In genomic region chr1:245380790-245381535, GRCh38 we compare ENCODE assay signal across 11 cellular contexts.
DNase-seq lines count a peak whose midpoint lies in the region; ATAC-seq, FAIRE-seq and TF ChIP-seq lines count a peak whose summit lies in the region.
"Had no signal": no experiment of that assay in that cellular context is flagged by ENCODE, and none has a peak within 500 bp of the region (broad histone marks: within the 10 kb centered on the region; RNA-seq: fewer than 3 reads in every experiment).

No MANE protein-coding gene starts in this region.

- H3K4me3 Mint-ChIP-seq in Calu3 (ENCODE audit: low read depth, unreplicated experiment) = no peak overlapping the region

- peak; percentile 52 for ATAC-seq in K562

- H3K4me1 ChIP-seq in K562 (replicated peaks in 1 of 2; ENCODE audit: control insufficient read depth in 2 of 2, insufficient read depth in 2 of 2, low read length in 2 of 2) = no peaks in the 10 kb centered on the region
- peaks cover 2% of the 10 kb centered on the region for H3K4me1 ChIP-seq in mesendoderm (ENCODE audit: control insufficient read depth, low read depth, low read length)
- no peaks in the 10 kb centered on the region for H3K4me1 ChIP-seq in spleen
- H3K4me1 ChIP-seq: sigmoid colon had no signal

- no peak overlapping the region for H4K5ac ChIP-seq in mesendoderm (ENCODE audit: low read length)

- no peaks in the 10 kb centered on the region for H3K9me1 ChIP-seq in K562 (ENCODE audit: control insufficient read depth, insufficient read depth, low read length)

- H2AFZ ChIP-seq in K562 (ENCODE audit: low read depth, low read length) = no peak overlapping the region

- no peaks in the 10 kb centered on the region for H3K79me1 ChIP-seq in mesendoderm (ENCODE audit: low read length)

- no peak overlapping the region for H3K27ac ChIP-seq in K562 (ENCODE audit: extremely low read depth, low read depth, low read length)
- no peak overlapping the region for H3K27ac ChIP-seq in mesendoderm (ENCODE audit: low read depth, low read length)
- no peak overlapping the region for H3K27ac ChIP-seq in spleen
- H3K27ac ChIP-seq: sigmoid colon had no signal

- no peaks in the 10 kb centered on the region for H3K4me1 Mint-ChIP-seq in Calu3 (ENCODE audit: low read depth, unreplicated experiment)

- no peak overlapping the region for H3K23ac ChIP-seq in mesendoderm (ENCODE audit: low read length)

- 3% methylated on average over 11 of the region's 11 CpGs for WGBS in K562 (ENCODE audit: insufficient coverage, low coverage, missing lambda C conversion rate)
- no CpG with 5 or more reads among the region's 11 CpGs for WGBS in mesendoderm (ENCODE audit: extremely low coverage, insufficient coverage, low lambda C conversion rate)
- 81 to 84% (median 83%) methylated on average over 11 of the region's 11 CpGs for WGBS in spleen, 5 donors

- peaks cover 4% of the 10 kb centered on the region for H3K9me3 Mint-ChIP-seq in Calu3 (ENCODE audit: low read depth, unreplicated experiment)

- no peak overlapping the region for H3K18ac ChIP-seq in mesendoderm (ENCODE audit: low read length)

- TF ChIP-seq POLR2A in K562 (conservative IDR thresholded peaks at IDR 0.05) = no peak
- TF ChIP-seq POLR2A in spleen (IDR thresholded peaks at IDR 0.05) = no peak

- no peaks in the 10 kb centered on the region for H3K9me3 ChIP-seq in K562 (replicated peaks; ENCODE audit: control insufficient read depth, insufficient read depth, low read depth, low read length)
- no peaks in the 10 kb centered on the region for H3K9me3 ChIP-seq in spleen
- H3K9me3 ChIP-seq: sigmoid colon had no signal

- peak; percentile 48 to 65 (median 52); a peak in 5 of 6 replicates for TF ChIP-seq CTCF in K562 (IDR thresholded peaks at IDR 0.05 in 2 of 3, conservative IDR thresholded peaks at IDR 0.05 in 1 of 3; ENCODE audit: insufficient read depth in 2 of 3, low read depth in 1 of 3, low read length in 3 of 3)
- TF ChIP-seq CTCF in Calu3 (IDR thresholded peaks at IDR 0.05; ENCODE audit: unreplicated experiment) = no peak
- peak in 3 of 11 experiments; percentile 13 to 26 (median 14) for TF ChIP-seq CTCF in spleen (IDR thresholded peaks at IDR 0.05 in 8 of 11, conservative IDR thresholded peaks at IDR 0.05 in 3 of 11)

- H3K36me3 ChIP-seq in K562 (ENCODE audit: control insufficient read depth, insufficient read depth, low read length) (no peaks in the 10 kb centered on the region), mesendoderm (ENCODE audit: control insufficient read depth, insufficient read depth, low read length) (no peaks in the 10 kb centered on the region), spleen (no peaks in the 10 kb centered on the region)
- H3K36me3 ChIP-seq: sigmoid colon had no signal

- no peak overlapping the region for H3K56ac ChIP-seq in mesendoderm (ENCODE audit: low read length)

- no peak overlapping the region for H2BK5ac ChIP-seq in mesendoderm (ENCODE audit: low read length)

- POLR2A ChIA-PET in K562 (lab: Yijun Ruan, JAX) = interaction anchor here (0.8 to 1.0 kb wide), 2 partner anchors 13 to 162 kb away, joined by 3 to 4 read pairs; no protein-coding TSS in a partner anchor

- H2BK15ac ChIP-seq in mesendoderm (replicated peaks; ENCODE audit: low read depth) = no peak overlapping the region

- H2AK5ac ChIP-seq in mesendoderm (ENCODE audit: low read length) = no peak overlapping the region

- DNase-seq in Caki2 (ENCODE audit: low read depth) = peak; percentile 40
- peak in 3 of 4 experiments; percentile 27 to 38 (median 37) for DNase-seq in K562 (ENCODE audit: extremely low read depth in 1 of 4, low spot score in 3 of 4)
- peak; percentile 51 for DNase-seq in mesendoderm
- no peak for DNase-seq in Calu3
- DNase-seq in spleen = no peak
- DNase-seq in dedifferentiated amniotic fluid mesenchymal stem cell (ENCODE audit: extremely low spot score) = no peak
- no peak for DNase-seq in SKM-1 treated with dmso at 0.1 percent for 144 hours (lab: John Stamatoyannopoulos, UW; ENCODE audit: unreplicated experiment)
- DNase-seq: NCI-H1105 treated with DMSO at 0.1 percent for 48 hours, sigmoid colon had no signal

- no peak overlapping the region for H3K4ac ChIP-seq in mesendoderm (ENCODE audit: low read depth, low read length)

- H3K27me3 ChIP-seq in K562 (ENCODE audit: control insufficient read depth in 2 of 2, insufficient read depth in 2 of 2, low read length in 2 of 2) (peaks cover 38 to 49% of the 10 kb centered on the region in 2 experiments), mesendoderm (ENCODE audit: insufficient read depth, low read length, poor library complexity) (no peaks in the 10 kb centered on the region), spleen (replicated peaks in 1 of 7) (peaks cover 0 to 4% (median 0%) of the 10 kb centered on the region in 7 donors)
- H3K27me3 ChIP-seq: sigmoid colon had no signal

- H2BK120ac ChIP-seq in mesendoderm (ENCODE audit: low read depth, low read length) = no peak overlapping the region

- BruUV-seq in K562 (replicated peaks; lab: Mats Ljungman, UMichigan) = no TSS peak
- no TSS peak for BruUV-seq in Calu3 (replicated peaks; lab: Mats Ljungman, UMichigan)

- in situ Hi-C loops in Caki2 (cut with HindIII; ENCODE audit: low pct_unique_long_range_greater_than_20kb, low sequenced_read_pairs) = no loop called here
- in situ Hi-C loops in K562 (cut with MboI) = no loop called here

- H4K8ac ChIP-seq in mesendoderm (ENCODE audit: low read depth, low read length) = no peak overlapping the region

- intact Hi-C loops in K562 (cut with micrococcal nuclease) = loop anchor here (1.0 to 10.0 kb wide), 2 partner anchors 228 to 306 kb away; no protein-coding TSS in a partner anchor
- intact Hi-C loops in Calu3 (cut with micrococcal nuclease; ENCODE audit: unreplicated experiment) = loop anchor here (1.0 to 5.0 kb wide), 2 partner anchors 228 to 304 kb away; no protein-coding TSS in a partner anchor
- intact Hi-C loops in spleen (cut with DNase I; ENCODE audit: low total_unique reads) = no loop called here

- H4K20me1 ChIP-seq in K562 (replicated peaks; ENCODE audit: control insufficient read depth, insufficient read depth, low read length) = no peaks in the 10 kb centered on the region

- TF ChIP-seq RAD21 in Ishikawa (IDR thresholded peaks at IDR 0.05; ENCODE audit: low read depth) (peak; percentile 59), K562 (CRISPR knock-in tag; conservative IDR thresholded peaks at IDR 0.05 in 1 of 2, IDR thresholded peaks at IDR 0.05 in 1 of 2) (peak; percentile 36 to 55)

- TF ChIP-seq EP300 in Ishikawa (IDR thresholded peaks at IDR 0.05; ENCODE audit: borderline replicate concordance) (no peak), K562 (IDR thresholded peaks at IDR 0.05; ENCODE audit: low read length) (no peak)

- no peak overlapping the region for H3K4me3 ChIP-seq in K562
- no peak overlapping the region for H3K4me3 ChIP-seq in mesendoderm (ENCODE audit: low read length)
- H3K4me3 ChIP-seq in spleen = no peak overlapping the region
- H3K4me3 ChIP-seq: sigmoid colon had no signal

- no peak overlapping the region for H3K4me2 ChIP-seq in K562 (ENCODE audit: insufficient read depth, low read length)
- no peak overlapping the region for H3K4me2 ChIP-seq in mesendoderm (ENCODE audit: low read length)

- CTCF ChIA-PET in K562 (lab: Yijun Ruan, JAX; ENCODE audit: low intra/inter-chr PET ratio) = interaction anchor here (0.6 to 0.7 kb wide), 2 partner anchors 56 to 302 kb away, joined by 3 read pairs; no protein-coding TSS in a partner anchor
- CTCF ChIA-PET in Calu3 (lab: Charles Lee) = interaction anchor here (0.6 to 1.2 kb wide), 9 partner anchors 19 to 1066 kb away, joined by 3 to 32 read pairs (median 4); partner anchors contain the start of gene KIF26B

- no peak overlapping the region for H3K27ac Mint-ChIP-seq in Calu3 (ENCODE audit: unreplicated experiment)

- no peaks in the 10 kb centered on the region for H3K36me3 Mint-ChIP-seq in Calu3 (ENCODE audit: insufficient read depth, unreplicated experiment)

- peaks cover 7% of the 10 kb centered on the region for H3K27me3 Mint-ChIP-seq in Calu3 (ENCODE audit: unreplicated experiment)

- no peak overlapping the region for H3K9ac ChIP-seq in K562 (ENCODE audit: insufficient read depth in 1 of 2, low read depth in 2 of 2, low read length in 2 of 2)
- H3K9ac ChIP-seq in mesendoderm (ENCODE audit: low read length) = no peak overlapping the region

- no peak for FAIRE-seq in K562 (lab: Jason Lieb, UNC)
- FAIRE-seq: colon had no signal

- H3K79me2 ChIP-seq in K562 (ENCODE audit: control insufficient read depth, insufficient read depth, low read length) = no peaks in the 10 kb centered on the region
- H3K79me2 ChIP-seq in mesendoderm (ENCODE audit: control insufficient read depth, insufficient read depth, low read length) = no peaks in the 10 kb centered on the region

TF ChIP-seq in K562, 482 proteins besides CTCF, POLR2A, EP300 and RAD21 (continues in another document):
- TF ChIP-seq NFRKB (IDR thresholded peaks at IDR 0.05; ENCODE audit: low read depth) = no peak

Comparison
In these comparisons a context has a peak if more than half of its experiments do, and no peak if none do; other contexts are left out.
1. DNase-seq: peak in Caki2 (single experiment), K562 (3 of 4) and mesendoderm (single experiment); none in Calu3 (single experiment), spleen (single experiment), dedifferentiated amniotic fluid mesenchymal stem cell (single experiment) and SKM-1 treated with dmso at 0.1 percent for 144 hours (single experiment).